8 cellular contexts compared by ENCODE assay signal in the genomic region with DNA sequence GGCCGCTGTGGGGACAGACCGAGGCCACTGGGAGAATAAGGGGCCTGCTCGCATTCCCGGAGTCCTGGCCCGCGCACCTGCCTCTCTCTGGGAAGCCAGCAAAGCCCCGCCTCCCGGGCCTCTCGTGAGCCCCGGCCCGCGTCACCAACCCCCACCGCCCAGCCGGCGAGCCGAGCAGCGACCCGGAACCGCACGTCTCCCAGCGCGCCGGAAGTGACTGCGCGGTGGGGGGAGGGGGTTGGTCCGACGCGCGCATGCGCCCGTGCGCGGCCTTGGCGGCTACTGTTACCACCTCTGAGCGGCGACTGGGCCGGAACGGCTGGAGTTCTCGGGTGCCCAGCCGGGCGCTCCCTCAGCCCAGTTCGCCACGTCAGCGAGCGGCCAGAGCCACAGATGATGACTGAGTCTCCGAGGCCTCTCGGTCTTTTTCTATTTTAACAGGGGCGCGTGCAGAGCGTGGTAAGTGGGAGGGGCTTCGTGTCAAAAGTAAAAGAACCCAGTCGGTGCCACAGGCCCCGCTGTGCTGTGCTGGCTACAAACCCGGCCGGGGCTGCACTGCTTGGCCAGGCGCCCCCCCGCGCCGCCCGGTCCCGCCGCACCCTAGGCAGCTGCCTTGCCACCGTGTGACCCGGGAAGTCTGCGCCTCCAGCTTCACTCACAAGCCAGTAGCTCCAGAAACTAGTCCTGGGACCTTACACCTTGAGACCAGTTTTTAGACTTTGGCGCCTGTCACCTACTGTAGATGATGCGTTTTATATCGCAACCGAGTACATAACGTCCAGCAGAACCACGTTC. TPM values are rescaled to one million over a fixed set of nuclear protein-coding genes. Genes with fewer than 3 reads are reported as not detected.
DNase-seq lines count a peak whose midpoint lies in the region; ATAC-seq and TF ChIP-seq lines count a peak whose summit lies in the region.

A gene with protein sequence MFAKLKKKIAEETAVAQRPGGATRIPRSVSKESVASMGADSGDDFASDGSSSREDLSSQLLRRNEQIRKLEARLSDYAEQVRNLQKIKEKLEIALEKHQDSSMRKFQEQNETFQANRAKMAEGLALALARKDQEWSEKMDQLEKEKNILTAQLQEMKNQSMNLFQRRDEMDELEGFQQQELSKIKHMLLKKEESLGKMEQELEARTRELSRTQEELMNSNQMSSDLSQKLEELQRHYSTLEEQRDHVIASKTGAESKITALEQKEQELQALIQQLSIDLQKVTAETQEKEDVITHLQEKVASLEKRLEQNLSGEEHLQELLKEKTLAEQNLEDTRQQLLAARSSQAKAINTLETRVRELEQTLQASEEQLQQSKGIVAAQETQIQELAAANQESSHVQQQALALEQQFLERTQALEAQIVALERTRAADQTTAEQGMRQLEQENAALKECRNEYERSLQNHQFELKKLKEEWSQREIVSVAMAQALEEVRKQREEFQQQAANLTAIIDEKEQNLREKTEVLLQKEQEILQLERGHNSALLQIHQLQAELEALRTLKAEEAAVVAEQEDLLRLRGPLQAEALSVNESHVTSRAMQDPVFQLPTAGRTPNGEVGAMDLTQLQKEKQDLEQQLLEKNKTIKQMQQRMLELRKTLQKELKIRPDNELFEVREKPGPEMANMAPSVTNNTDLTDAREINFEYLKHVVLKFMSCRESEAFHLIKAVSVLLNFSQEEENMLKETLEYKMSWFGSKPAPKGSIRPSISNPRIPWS (minus strand): TSS at position 190 of the 795 bp plus-strand sequence. CDS start 2,372 bp downstream, outside the sequence.

- H3K27ac Mint-ChIP-seq in activated T-cell treated with anti-CD3 and anti-CD28 coated beads, Interleukin-2, amount 50 U/mL, for 72 hours, result peak within 1 kb of the TSS; percentile 100

- H3K36me3 ChIP-seq in KMS-11 (ENCODE audit: insufficient read depth), result no peaks in the 10 kb centered on the region
- H3K36me3 ChIP-seq in Panc1 (ENCODE audit: control insufficient read depth, insufficient read depth, low read length), result peaks cover 6% of the 10 kb centered on the region; the same call in 1 of the 2 replicates
- peaks cover 4 to 26% (median 18%) of the 10 kb centered on the region in 4 donors for H3K36me3 ChIP-seq in esophagus muscularis mucosa
- H3K36me3 ChIP-seq in muscle layer of duodenum (ENCODE audit: control insufficient read depth in 1 of 2, insufficient read depth in 2 of 2, low read length in 2 of 2), result peaks cover 6 to 13% of the 10 kb centered on the region in 2 donors

- no peaks in the 10 kb centered on the region for H3K27me3 Mint-ChIP-seq in activated T-cell treated with anti-CD3 and anti-CD28 coated beads, Interleukin-2, amount 50 U/mL, for 72 hours (ENCODE audit: low read depth)

- H3K9ac ChIP-seq in KMS-11, result peak within 1 kb of the TSS; percentile 80

- H3K36me3 Mint-ChIP-seq in activated T-cell treated with anti-CD3 and anti-CD28 coated beads, Interleukin-2, amount 50 U/mL, for 72 hours (ENCODE audit: insufficient read depth in 2 of 2), result peaks cover 2 to 4% of the 10 kb centered on the region in 2 donors

- TF ChIP-seq CTCF in KMS-11 (conservative IDR thresholded peaks at IDR 0.05; ENCODE audit: low read depth, low read length) (no peak), Panc1 (IDR thresholded peaks at IDR 0.05) (no peak), esophagus muscularis mucosa (IDR thresholded peaks at IDR 0.05) (peak in 1 of 3 experiments; percentile 11)

- BruUV-seq in Panc1 (replicated peaks; lab: Mats Ljungman, UMichigan), result no TSS peak

- peak within 1 kb of the TSS; percentile 85 to 99 for H3K4me3 Mint-ChIP-seq in activated T-cell treated with anti-CD3 and anti-CD28 coated beads, Interleukin-2, amount 50 U/mL, for 72 hours

- peaks cover 29% of the 10 kb centered on the region for H3K4me1 Mint-ChIP-seq in activated T-cell treated with anti-CD3 and anti-CD28 coated beads, Interleukin-2, amount 50 U/mL, for 72 hours (ENCODE audit: low read depth)

- 0% methylated on average over 12 of the region's 71 CpGs for WGBS in esophagus muscularis mucosa

- POLR2A ChIA-PET in Panc1 (lab: Charles Lee), result interaction anchor here (0.6 kb wide), 1 partner anchor 11 kb away, joined by 3 read pairs; no protein-coding TSS in a partner anchor

- CTCF ChIA-PET in Panc1 (lab: Charles Lee), result no interaction called here

- H3K79me2 ChIP-seq in KMS-11 (ENCODE audit: insufficient read depth, low read depth), result no peaks in the 10 kb centered on the region

- peak within 1 kb of the TSS; percentile 89 for H2AFZ ChIP-seq in KMS-11 (ENCODE audit: low read depth)

- H3K4me1 ChIP-seq in KMS-11 (ENCODE audit: low read depth, poor library complexity, severe bottlenecking) (peaks cover 19% of the 10 kb centered on the region), Panc1 (ENCODE audit: control insufficient read depth, insufficient read depth, low read length) (peaks cover 6% of the 10 kb centered on the region), esophagus muscularis mucosa (peaks cover 11 to 22% (median 17%) of the 10 kb centered on the region in 4 donors), muscle layer of duodenum (ENCODE audit: control insufficient read depth in 1 of 2, insufficient read depth in 2 of 2, low read length in 2 of 2) (peaks cover 9 to 13% of the 10 kb centered on the region in 2 donors)

- in situ Hi-C loops in Panc1 (cut with HindIII; ENCODE audit: low pct_unique_long_range_greater_than_20kb, low sequenced_read_pairs), result no loop called here

- intact Hi-C loops in Panc1 (cut with micrococcal nuclease; ENCODE audit: unreplicated experiment), result loop anchor here (10.0 kb wide), 1 partner anchor 204 kb away; a partner anchor contains a TSS
- intact Hi-C loops in esophagus muscularis mucosa (cut with DNase I), result loop anchor here (2.0 to 5.0 kb wide), 2 partner anchors 202 to 261 kb away; a partner anchor contains a TSS

- H3K27me3 ChIP-seq in KMS-11 (ENCODE audit: insufficient read depth, low read depth) (no peaks in the 10 kb centered on the region), Panc1 (ENCODE audit: control insufficient read depth, insufficient read depth, low read length) (no peaks in the 10 kb centered on the region), esophagus muscularis mucosa (peaks cover 0 to 5% (median 0%) of the 10 kb centered on the region in 4 donors), muscle layer of duodenum (ENCODE audit: low read depth, low read length) (no peaks in the 10 kb centered on the region)

- H4K20me1 ChIP-seq in KMS-11 (ENCODE audit: insufficient read depth), result no peaks in the 10 kb centered on the region

- DNase-seq in DMS79 (lab: John Stamatoyannopoulos, UW), result peak; percentile 80
- DNase-seq in Panc1 (ENCODE audit: low read depth, low spot score), result peak; percentile 42
- DNase-seq in activated T-cell treated with anti-CD3 and anti-CD28 coated beads, Interleukin-2, amount 50 U/mL, for 72 hours, result peak; percentile 93 to 95
- DNase-seq in esophagus muscularis mucosa (ENCODE audit: extremely low spot score), result peak; percentile 98
- peak; percentile 83 for DNase-seq in stimulated activated CD8-positive, alpha-beta memory T cell treated with anti-CD3 and anti-CD28 coated beads, Interleukin-7, amount 100 ng/mL, for 24 hours (ENCODE audit: low read depth)

- no peaks in the 10 kb centered on the region for H3K9me3 Mint-ChIP-seq in activated T-cell treated with anti-CD3 and anti-CD28 coated beads, Interleukin-2, amount 50 U/mL, for 72 hours

- H3K9me3 ChIP-seq in Panc1 (ENCODE audit: control insufficient read depth, insufficient read depth, low read depth, low read length) (no peaks in the 10 kb centered on the region), esophagus muscularis mucosa (no peaks in the 10 kb centered on the region), muscle layer of duodenum (ENCODE audit: control insufficient read depth in 1 of 2, low read length in 2 of 2) (no peaks in the 10 kb centered on the region)

- ATAC-seq in GM21737 (IDR thresholded peaks at IDR 0.05; ENCODE audit: unreplicated experiment), result peak; percentile 84
- peak; percentile 98 for ATAC-seq in Panc1
- ATAC-seq in activated T-cell treated with anti-CD3 and anti-CD28 coated beads, Interleukin-2, amount 50 U/mL, for 72 hours (replicated peaks in 1 of 2), result peak; percentile 90 to 91

- TF ChIP-seq POLR2A in esophagus muscularis mucosa (IDR thresholded peaks at IDR 0.05; ENCODE audit: low read depth), result peak; percentile 71

- H3K27ac ChIP-seq in KMS-11, result peak within 1 kb of the TSS; percentile 83
- peak within 1 kb of the TSS; percentile 90 for H3K27ac ChIP-seq in Panc1 (ENCODE audit: low read length)
- H3K27ac ChIP-seq in esophagus muscularis mucosa (replicated peaks in 1 of 4), result peak within 1 kb of the TSS; percentile 93 to 98 (median 93)
- peak within 1 kb of the TSS; percentile 98 for H3K27ac ChIP-seq in muscle layer of duodenum (ENCODE audit: low read length)

- H3K4me3 ChIP-seq in KMS-11 (IDR thresholded peaks at IDR 0.05; ENCODE audit: insufficient read depth, low read depth, low read length) (no peak within 1 kb of the TSS), Panc1 (ENCODE audit: low read depth in 2 of 2, low read length in 2 of 2) (peak within 1 kb of the TSS; percentile 81 to 90), esophagus muscularis mucosa (peak within 1 kb of the TSS; percentile 74 to 88 (median 80)), muscle layer of duodenum (ENCODE audit: low read depth in 1 of 2, low read length in 2 of 2) (peak within 1 kb of the TSS; percentile 86 to 94)

- TF ChIP-seq EP300 in esophagus muscularis mucosa (IDR thresholded peaks at IDR 0.05), result no peak

- H3K4me2 ChIP-seq in KMS-11, result peak within 1 kb of the TSS; percentile 82

RNA-seq across cellular contexts. Expression of the gene that starts here (rescaled TPM):
- total RNA-seq in Panc1 (2021; ENCODE audit: unreplicated experiment) (15.5 TPM), esophagus muscularis mucosa (10 to 100 TPM; 22.5 to 26.5 (median 24.7) TPM)
- 9.5 TPM for polyA plus RNA-seq in Panc1 (2012; ENCODE audit: insufficient read length)
- total RNA-seq in activated T-cell treated with anti-CD3 and anti-CD28 coated beads, Interleukin-2, amount 50 U/mL, for 72 hours, result 10 to 100 TPM; 22.5 to 24.0 TPM

Comparison
In these comparisons a context has a peak if more than half of its experiments do, and no peak if none do; other contexts are left out.
1. DNase-seq: peak in every context shown above with its lines; median percentile 98 in esophagus muscularis mucosa; 94 in activated T-cell treated with anti-CD3 and anti-CD28 coated beads, Interleukin-2, amount 50 U/mL, for 72 hours; 83 in stimulated activated CD8-positive, alpha-beta memory T cell treated with anti-CD3 and anti-CD28 coated beads, Interleukin-7, amount 100 ng/mL, for 24 hours; 80 in DMS79; 42 in Panc1.